Comparison of ENCODE assay signal across 14 cellular contexts in genomic region chr17:20465535-20465934, GRCh38. TPM values are rescaled to one million over a fixed set of nuclear protein-coding genes. Genes with fewer than 3 reads are reported as not detected.
DNase-seq lines count a peak whose midpoint lies in the region; ATAC-seq and TF ChIP-seq lines count a peak whose summit lies in the region.
"Not testable (repeated sequence)": the region's sequence is repeated elsewhere in the genome, so short reads cannot be mapped to it uniquely, and the experiment has no call there.
"Had no signal": no experiment of that assay in that cellular context is flagged by ENCODE, and none has a peak within 500 bp of the region (broad histone marks: within the 10 kb centered on the region; RNA-seq: fewer than 3 reads in every experiment).

No MANE protein-coding gene starts in this region.

- H2AFZ ChIP-seq in PC-9: not testable (repeated sequence)

- intact Hi-C loops in PC-9 (cut with micrococcal nuclease; ENCODE audit: unreplicated experiment); Right ventricle myocardium inferior (cut with DNase I); heart right ventricle (cut with DNase I); right cardiac atrium (cut with DNase I); psoas muscle (cut with DNase I); upper lobe of right lung (cut with DNase I): not testable (repeated sequence)

- peak; percentile 67 for ATAC-seq in Right ventricle myocardium inferior
- peak in 6 of 8 donors; percentile 45 to 76 (median 74) for ATAC-seq in heart right ventricle
- peak; percentile 54 to 71 for ATAC-seq in right cardiac atrium
- peak; percentile 62 for ATAC-seq in left lobe of liver
- peak in 3 of 4 donors; percentile 60 to 74 (median 74) for ATAC-seq in psoas muscle
- ATAC-seq in upper lobe of right lung: peak; percentile 57

- H3K27ac ChIP-seq in PC-9; heart right ventricle; right cardiac atrium (ENCODE audit: low read length); psoas muscle; upper lobe of right lung: not testable (repeated sequence)

- not testable (repeated sequence) for H3K36me3 ChIP-seq in PC-9 (ENCODE audit: low read depth); heart right ventricle; psoas muscle (ENCODE audit: insufficient read depth in 1 of 2, low read depth in 1 of 2); upper lobe of right lung

- CTCF ChIA-PET in PC-9 (lab: Charles Lee): not testable (repeated sequence)

- not testable (repeated sequence) for H3K4me2 ChIP-seq in PC-9

- H3F3A ChIP-seq in PC-9 (ENCODE audit: insufficient read depth, low read depth): not testable (repeated sequence)

- not testable (repeated sequence) for H3K4me3 ChIP-seq in PC-9; heart right ventricle; right cardiac atrium (ENCODE audit: low read length); psoas muscle; upper lobe of right lung

- H4K20me1 ChIP-seq in PC-9 (ENCODE audit: insufficient read depth): not testable (repeated sequence)

- H3K9me2 ChIP-seq in PC-9 (ENCODE audit: insufficient read depth): not testable (repeated sequence)

- H3K79me2 ChIP-seq in PC-9 (ENCODE audit: low read depth): not testable (repeated sequence)

- DNase-seq in PC-9; Right ventricle myocardium inferior (ENCODE audit: missing footprints); heart right ventricle; right cardiac atrium; left lobe of liver (ENCODE audit: low spot score); psoas muscle; upper lobe of right lung: not testable (repeated sequence)
- peak; percentile 33 for DNase-seq in ecto neural progenitor cell (ENCODE audit: low spot score)

- BruUV-seq in PC-9 (replicated peaks; lab: Mats Ljungman, UMichigan): TSS peak; percentile 29

- not testable (repeated sequence) for H3K27me3 ChIP-seq in PC-9 (ENCODE audit: insufficient read depth, low read depth); heart right ventricle; right cardiac atrium (ENCODE audit: control insufficient read depth, insufficient read depth); psoas muscle (ENCODE audit: insufficient read depth in 3 of 3, low read length in 2 of 3); upper lobe of right lung

- not testable (repeated sequence) for TF ChIP-seq CTCF in PC-9 (conservative IDR thresholded peaks at IDR 0.05); heart right ventricle (IDR thresholded peaks at IDR 0.05); psoas muscle (IDR thresholded peaks at IDR 0.05); upper lobe of right lung (IDR thresholded peaks at IDR 0.05)

- H3K4me1 ChIP-seq in PC-9 (replicated peaks; ENCODE audit: insufficient read depth): peaks cover 15% of the 10 kb centered on the region
- H3K4me1 ChIP-seq in heart right ventricle; right cardiac atrium (ENCODE audit: control insufficient read depth, insufficient read depth, low read length); psoas muscle; upper lobe of right lung: not testable (repeated sequence)

- H3K9me3 ChIP-seq in PC-9 (ENCODE audit: insufficient read depth, low read depth); heart right ventricle; right cardiac atrium (ENCODE audit: control insufficient read depth, low read length); psoas muscle; upper lobe of right lung: not testable (repeated sequence)

- WGBS in heart right ventricle, 2 donors: 48 to 63% methylated on average over 7 of the region's 12 CpGs
- 42% methylated on average over 7 of the region's 12 CpGs for WGBS in right cardiac atrium
- WGBS in psoas muscle, 3 donors: 7 to 42% (median 15%) methylated on average over 6 to 7 of the region's 12 CpGs

- POLR2A ChIA-PET in PC-9 (lab: Charles Lee; ENCODE audit: unreplicated experiment): not testable (repeated sequence)

RNA-seq across cellular contexts. Expression of gene LGALS9B, which starts 1.8 kb away (rescaled TPM):
- total RNA-seq in PC-9 (2021) (6.5 and 9.8 TPM in 2 replicates), Right ventricle myocardium inferior (not detected), heart right ventricle (not detected), right cardiac atrium (under 1 TPM in 1 of 4 donors, not detected in 3; 0.23 TPM), left lobe of liver (not detected), psoas muscle (not detected), upper lobe of right lung (not detected)
- polyA plus RNA-seq in heart right ventricle (not detected), right cardiac atrium (not detected), psoas muscle (not detected)
- total RNA-seq: A172; A673; CD4-positive, alpha-beta memory T cell; Daoy; HFFc6 had no signal
- polyA plus RNA-seq: BJ; CD4-positive, alpha-beta memory T cell had no signal
